In the genomic region with DNA sequence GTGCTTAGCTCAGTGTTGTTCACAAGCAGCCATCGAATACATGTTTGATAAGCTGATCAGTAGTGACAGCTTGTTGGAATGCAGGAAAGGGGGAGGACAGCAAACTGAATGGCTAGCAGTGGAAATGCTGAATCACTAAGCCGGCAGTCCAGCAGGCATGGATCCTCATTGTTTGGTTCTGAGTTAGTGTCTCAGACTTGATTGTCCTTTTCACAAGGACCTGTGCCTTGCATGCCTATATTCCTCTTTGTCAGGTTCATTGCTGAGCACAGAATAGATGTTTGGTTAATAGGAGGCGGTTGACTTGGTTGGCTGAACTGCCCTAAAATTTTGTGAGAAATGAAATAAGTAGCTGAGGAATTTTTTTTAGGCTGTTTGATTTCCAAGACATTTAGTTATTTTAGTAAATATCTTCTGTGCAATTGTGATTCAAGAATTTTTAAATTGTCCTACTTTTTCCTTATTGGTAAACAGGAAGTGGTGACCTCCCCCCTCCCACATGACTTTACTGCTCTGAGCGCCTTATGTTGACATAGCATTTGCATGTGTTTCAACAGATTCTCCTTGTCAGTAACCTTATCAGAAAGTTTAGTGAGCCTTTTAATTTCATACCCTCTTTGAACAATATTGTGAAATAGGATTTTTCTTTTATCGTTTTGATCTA, we compare ENCODE assay signal across 9 cellular contexts. TPM values are rescaled to one million over a fixed set of nuclear protein-coding genes. Genes with fewer than 3 reads are reported as not detected.
DNase-seq lines count a peak whose midpoint lies in the region; ATAC-seq and TF ChIP-seq lines count a peak whose summit lies in the region.
"Had no signal": no experiment of that assay in that cellular context is flagged by ENCODE, and none has a peak within 500 bp of the region (broad histone marks: within the 10 kb centered on the region; RNA-seq: fewer than 3 reads in every experiment).

No MANE protein-coding gene starts in this region.

- H3K23ac ChIP-seq in trophoblast cell (ENCODE audit: low read length) = no peak overlapping the region

- 0 out of 2 replicates have a peak, but pooled peaks cover 4% of the 10 kb centered on the region for H3K36me3 ChIP-seq in GM23248 (ENCODE audit: low read depth)
- peaks cover 11% of the 10 kb centered on the region for H3K36me3 ChIP-seq in SK-N-MC (ENCODE audit: insufficient read depth, low read length)
- H3K36me3 ChIP-seq in fibroblast of lung (ENCODE audit: control insufficient read depth, insufficient read depth, low read length) = peaks cover 1% of the 10 kb centered on the region
- H3K36me3 ChIP-seq in trophoblast cell (ENCODE audit: control insufficient read depth in 1 of 2, insufficient read depth in 2 of 2, low read length in 2 of 2) = peaks cover 7 to 10% of the 10 kb centered on the region in 2 experiments
- peaks cover 11% of the 10 kb centered on the region for H3K36me3 ChIP-seq in MG63

- H4K12ac ChIP-seq in trophoblast cell (ENCODE audit: low read depth, low read length) = no peak overlapping the region

- peak overlapping the region; percentile 10 for H2BK5ac ChIP-seq in trophoblast cell (ENCODE audit: low read depth, low read length, poor library complexity)

- ATAC-seq in GM19463 (IDR thresholded peaks at IDR 0.05; ENCODE audit: unreplicated experiment) (no peak), GM19467 (IDR thresholded peaks at IDR 0.05; ENCODE audit: unreplicated experiment) (no peak)
- ATAC-seq: HCT116 had no signal

- DNase-seq in GM23248 (peak; percentile 86), SK-N-MC (ENCODE audit: low read depth, low spot score) (peak; percentile 32), fibroblast of lung (ENCODE audit: low read depth in 2 of 2) (peak; percentile 54 to 88), trophoblast cell (peak in 1 of 2 donors; percentile 48), NCI-H1048 (lab: John Stamatoyannopoulos, UW) (no peak), MG63 (no peak)

- H2BK12ac ChIP-seq in trophoblast cell (ENCODE audit: low read length) = no peak overlapping the region

- H3K79me2 ChIP-seq in GM23248 (ENCODE audit: insufficient read depth) = no peaks in the 10 kb centered on the region
- no peaks in the 10 kb centered on the region for H3K79me2 ChIP-seq in fibroblast of lung (ENCODE audit: control insufficient read depth, insufficient read depth, low read length)
- H3K79me2 ChIP-seq in trophoblast cell (ENCODE audit: control insufficient read depth, insufficient read depth, low read length, poor library complexity) = no peaks in the 10 kb centered on the region

- H2AK5ac ChIP-seq in trophoblast cell (ENCODE audit: low read length) = no peak overlapping the region

- peaks cover 36% of the 10 kb centered on the region for H3K4me1 ChIP-seq in GM23248 (ENCODE audit: insufficient read depth)
- peaks cover 8% of the 10 kb centered on the region for H3K4me1 ChIP-seq in fibroblast of lung (ENCODE audit: control insufficient read depth, extremely low read depth, insufficient read depth, low read length)
- H3K4me1 ChIP-seq in trophoblast cell (ENCODE audit: control insufficient read depth in 1 of 2, insufficient read depth in 2 of 2, low read length in 2 of 2) = peaks cover 4 to 7% of the 10 kb centered on the region in 2 experiments

- H3K27ac ChIP-seq in GM23248 = peak overlapping the region; percentile 84
- peak overlapping the region; percentile 89 for H3K27ac ChIP-seq in SK-N-MC
- peak overlapping the region; percentile 63 for H3K27ac ChIP-seq in fibroblast of lung (ENCODE audit: insufficient read depth, low read length)
- peak overlapping the region; percentile 82 for H3K27ac ChIP-seq in trophoblast cell (ENCODE audit: low read depth, low read length)

- H3F3A ChIP-seq in GM23248 (ENCODE audit: insufficient read depth) = peaks cover 35% of the 10 kb centered on the region

- H4K20me1 ChIP-seq in GM23248 (ENCODE audit: insufficient read depth) (no peaks in the 10 kb centered on the region), fibroblast of lung (ENCODE audit: control insufficient read depth, extremely low read depth, insufficient read depth, low read length) (no peaks in the 10 kb centered on the region)

- H3K9ac ChIP-seq in GM23248 = peak overlapping the region; percentile 54
- peak overlapping the region; percentile 54 for H3K9ac ChIP-seq in SK-N-MC (ENCODE audit: insufficient read length)
- no peak overlapping the region for H3K9ac ChIP-seq in fibroblast of lung (ENCODE audit: insufficient read depth, low read length)
- H3K9ac ChIP-seq in trophoblast cell (ENCODE audit: low read length) = no peak overlapping the region

- H3K4me2 ChIP-seq in GM23248 (ENCODE audit: unreplicated experiment) (peak overlapping the region; percentile 54), fibroblast of lung (ENCODE audit: extremely low read depth, insufficient read depth, low read length) (peak overlapping the region; percentile 41), trophoblast cell (ENCODE audit: low read length) (peak overlapping the region; percentile 0)

- no peak overlapping the region for H3K4ac ChIP-seq in trophoblast cell (ENCODE audit: low read depth, low read length)

- in situ Hi-C loops in GM23248 (cut with MboI) = no loop called here

- H3K14ac ChIP-seq in trophoblast cell (ENCODE audit: low read length) = no peak overlapping the region

- H4K91ac ChIP-seq in trophoblast cell (ENCODE audit: low read depth, low read length) = no peak overlapping the region

- no peak overlapping the region for H4K8ac ChIP-seq in trophoblast cell (ENCODE audit: low read depth, low read length)

- H3K79me1 ChIP-seq in trophoblast cell (ENCODE audit: low read length) = peaks cover 4% of the 10 kb centered on the region

- H3K9me3 ChIP-seq in GM23248 (ENCODE audit: low read depth) (no peaks in the 10 kb centered on the region), SK-N-MC (ENCODE audit: low read depth, low read length) (no peaks in the 10 kb centered on the region), fibroblast of lung (ENCODE audit: control insufficient read depth, insufficient read depth, low read depth, low read length) (no peaks in the 10 kb centered on the region), trophoblast cell (ENCODE audit: insufficient read depth, low read depth, low read length) (no peaks in the 10 kb centered on the region), MG63 (no peaks in the 10 kb centered on the region)

- H3K18ac ChIP-seq in trophoblast cell (ENCODE audit: low read length) = no peak overlapping the region

- H3K27me3 ChIP-seq in GM23248 (replicated peaks; ENCODE audit: insufficient read depth) (no peaks in the 10 kb centered on the region), fibroblast of lung (ENCODE audit: control insufficient read depth, insufficient read depth, low read length) (no peaks in the 10 kb centered on the region), trophoblast cell (ENCODE audit: insufficient read depth, low read length) (no peaks in the 10 kb centered on the region), MG63 (no peaks in the 10 kb centered on the region)

- H2AFZ ChIP-seq in GM23248 (peak overlapping the region; percentile 13; the same call in 1 of the 2 replicates), fibroblast of lung (ENCODE audit: low read length) (peak overlapping the region; percentile 9), trophoblast cell (ENCODE audit: insufficient read depth, low read length, poor library complexity) (no peak overlapping the region)

- no peaks in the 10 kb centered on the region for H3K9me2 ChIP-seq in GM23248 (ENCODE audit: insufficient read depth)

- no peak overlapping the region for H2BK120ac ChIP-seq in trophoblast cell (ENCODE audit: insufficient read depth, low read length, poor library complexity)

- WGBS in GM23248 (ENCODE audit: low coverage in 1 of 2, low lambda C conversion rate in 2 of 2, missing lambda C conversion rate in 2 of 2), 2 experiments = 47 to 50% methylated on average over 5 of the region's 5 CpGs
- WGBS in trophoblast cell (ENCODE audit: extremely low coverage, insufficient coverage, insufficient read length) = no CpG with 5 or more reads among the region's 5 CpGs

- no peak for TF ChIP-seq CTCF in fibroblast of lung (conservative IDR thresholded peaks at IDR 0.05 in 1 of 2, IDR thresholded peaks at IDR 0.05 in 1 of 2; ENCODE audit: low read depth in 1 of 2, low read length in 2 of 2)

- H3K4me3 ChIP-seq in GM23248 (no peak overlapping the region), SK-N-MC (peak overlapping the region; percentile 21), fibroblast of lung (replicated peaks in 1 of 4; ENCODE audit: control extremely low read depth in 1 of 4, insufficient read depth in 1 of 4, low read depth in 3 of 4, low read length in 4 of 4) (no peak overlapping the region), trophoblast cell (ENCODE audit: low read depth, low read length) (no peak overlapping the region), MG63 (no peak overlapping the region)

RNA-seq across cellular contexts. Expression of a gene that starts 21.4 kb away (rescaled TPM):
- 4.9 and 5.6 TPM in 2 replicates for total RNA-seq in GM23248 (2014; rRNA removed; shearing (Covaris generic))
- 3.0 TPM in 2 replicates for polyA plus RNA-seq in GM23248 (2016; fragmentation: Nextera tagmentation; extraction: Ambion mirVana)
- 12.1 and 16.7 TPM in 2 replicates for total RNA-seq in fibroblast of lung
- polyA plus RNA-seq in fibroblast of lung = 5.5 and 11.3 TPM in 2 replicates
- 3.3 and 6.4 TPM in 2 replicates for polyA plus RNA-seq in fibroblast of lung (2012)
- 2.5 and 3.4 TPM in 2 replicates for polyA minus RNA-seq in fibroblast of lung (ENCODE audit: low replicate concordance)
- 10.3 and 10.6 TPM in 2 replicates for polyA plus RNA-seq in trophoblast cell (2013)
- total RNA-seq in MG63 (2014; rRNA removed; shearing (Covaris generic); ENCODE audit: low replicate concordance) = 1.7 and 2.2 TPM in 2 replicates

Comparison
In these comparisons a context has a peak if more than half of its experiments do, and no peak if none do; other contexts are left out.
1. DNase-seq: peak in GM23248 (single experiment), SK-N-MC (single experiment) and fibroblast of lung (2 of 2); none in NCI-H1048 (single experiment) and MG63 (single experiment).
2. H3K4me2 ChIP-seq: peak in every context shown above with its lines; median percentile 54 in GM23248; 41 in fibroblast of lung; 0 in trophoblast cell.
3. H3K9ac ChIP-seq: peak in GM23248 (single experiment) and SK-N-MC (single experiment); none in fibroblast of lung (single experiment) and trophoblast cell (single experiment).
4. Peak in every context shown above with its lines, with median percentiles within 50 percentile points of each other: H3K27ac ChIP-seq.